Comparison of ENCODE assay signal across 8 cellular contexts in genomic region chr2:128027278-128027800, GRCh38. TPM values are rescaled to one million over a fixed set of nuclear protein-coding genes. Genes with fewer than 3 reads are reported as not detected.
DNase-seq lines count a peak whose midpoint lies in the region; ATAC-seq and TF ChIP-seq lines count a peak whose summit lies in the region.

No MANE protein-coding gene starts in this region.

- under 1% methylated on average over 51 of the region's 51 CpGs for WGBS in liver

- ATAC-seq in GM19438 (IDR thresholded peaks at IDR 0.05; ENCODE audit: low read depth, unreplicated experiment) (peak; percentile 83), HG03565 (IDR thresholded peaks at IDR 0.05; ENCODE audit: unreplicated experiment) (peak; percentile 70)

- no peak for TF ChIP-seq CTCF in liver (IDR thresholded peaks at IDR 0.05; ENCODE audit: low read depth, low read length, missing input control)

- TF ChIP-seq RAD21 in liver (IDR thresholded peaks at IDR 0.05): no peak

- peak overlapping the region in 1 of 2 donors; percentile 47 for H3K9ac ChIP-seq in liver (ENCODE audit: low read depth in 1 of 2, low read length in 2 of 2)

- peaks cover 0 to 3% (median 0%) of the 10 kb centered on the region in 4 donors for H3K36me3 ChIP-seq in liver (ENCODE audit: control insufficient read depth in 4 of 4, insufficient read depth in 3 of 4, low read depth in 1 of 4, low read length in 3 of 4)

- peaks cover 1 to 17% (median 10%) of the 10 kb centered on the region in 4 donors for H3K4me1 ChIP-seq in liver (ENCODE audit: control insufficient read depth in 4 of 4, insufficient read depth in 4 of 4, low read length in 3 of 4)

- H3K9me3 ChIP-seq in liver (ENCODE audit: control insufficient read depth in 4 of 4, low read length in 3 of 4): peaks cover 0 to 4% (median 0%) of the 10 kb centered on the region in 4 donors

- peak overlapping the region; percentile 96 to 100 (median 99) for H3K4me3 ChIP-seq in liver (ENCODE audit: low read depth in 1 of 3, low read length in 3 of 3)

- H3K27me3 ChIP-seq in liver (ENCODE audit: control insufficient read depth in 4 of 4, insufficient read depth in 4 of 4, low read length in 3 of 4): no peaks in the 10 kb centered on the region

- DNase-seq in C1 segment of cervical spinal cord (lab: John Stamatoyannopoulos, UW) (peak; percentile 96 to 100 (median 98)), NCI-H748 (lab: John Stamatoyannopoulos, UW; ENCODE audit: unreplicated experiment) (peak; percentile 96), dermis blood vessel endothelial cell (peak; percentile 99)
- DNase-seq in activated CD4-positive, alpha-beta T cell treated with anti-CD3 and anti-CD28 coated beads, Interleukin-2, amount 50 U/mL, for 4 hours: peak; percentile 99
- DNase-seq in stimulated activated CD4-positive, alpha-beta T cell treated with anti-CD3 and anti-CD28 coated beads, Interleukin-2, amount 100 ng/mL, for 48 hours: peak; percentile 95 to 97

- H3K27ac ChIP-seq in liver (ENCODE audit: low read depth in 1 of 2, low read length in 2 of 2): peak overlapping the region; percentile 94

TF ChIP-seq in liver, 16 proteins besides CTCF, POLR2A, EP300 and RAD21:
- TF ChIP-seq HNF4A (conservative IDR thresholded peaks at IDR 0.05): no peak
- peak; percentile 74 for TF ChIP-seq SP1 (IDR thresholded peaks at IDR 0.05)
TF ChIP-seq in liver: peak in this region for 1.

RNA-seq across cellular contexts. Expression of gene SAP130, which starts 0.5 kb away (rescaled TPM):
- total RNA-seq in dermis blood vessel endothelial cell (3.9 and 8.1 TPM in 2 replicates), liver (1 to 10 TPM; 4.2 to 4.8 TPM)
- polyA plus RNA-seq in liver: 1 to 10 TPM; 3.3 to 5.3 TPM

Comparison
In these comparisons a context has a peak if more than half of its experiments do, and no peak if none do; other contexts are left out.
1. Peak in every context shown above with its lines: DNase-seq, ATAC-seq, H3K4me3 ChIP-seq and H3K27ac ChIP-seq.